18 cellular contexts compared by ENCODE assay signal in the genomic region with DNA sequence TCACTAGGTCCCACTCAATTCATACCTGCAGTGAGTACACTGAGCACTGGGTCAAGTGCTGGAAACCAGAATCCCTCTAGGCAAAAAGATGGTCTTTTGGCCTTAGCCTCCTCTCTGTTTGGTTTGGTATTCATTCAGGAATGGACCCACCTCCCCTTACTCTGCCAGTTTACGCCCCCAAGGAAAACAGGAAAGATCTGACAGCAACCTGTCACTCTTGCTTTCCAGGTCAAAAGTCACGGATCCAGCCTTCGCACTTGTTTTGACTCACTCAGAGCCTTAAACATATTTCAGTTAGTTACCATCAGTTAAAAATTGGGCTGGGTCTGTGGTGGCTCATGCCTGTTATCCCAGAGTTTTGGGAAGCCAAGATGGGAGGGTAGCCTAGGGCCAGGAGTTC.
"Had no signal": no experiment of that assay in that cellular context is flagged by ENCODE, and none has a peak within 500 bp of the region (broad histone marks: within the 10 kb centered on the region; RNA-seq: fewer than 3 reads in every experiment).

No MANE protein-coding gene starts in this region.

- H3K27ac ChIP-seq: epithelial cell of prostate, lower lobe of right lung, SJCRH30, upper lobe of right lung had no signal

- ATAC-seq: activated CD8-positive, alpha-beta T cell treated with anti-CD3 and anti-CD28 coated beads for 36 hours; activated T-helper 17 cell treated with anti-CD3 and anti-CD28 coated beads, Interleukin-2, amount 50 U/mL, for 72 hours; lower lobe of right lung; upper lobe of right lung had no signal

- DNase-seq: activated CD4-positive, alpha-beta T cell treated with anti-CD3 and anti-CD28 coated beads, Interleukin-2, amount 10 ng/mL, durations not matched to agents 24 days and 14 days; activated CD8-positive, alpha-beta T cell treated with anti-CD3 and anti-CD28 coated beads for 36 hours; activated naive CD4-positive, alpha-beta T cell; activated naive CD8-positive, alpha-beta T cell treated with anti-CD3 and anti-CD28 coated beads for 36 hours; activated T-cell treated with anti-CD3 and anti-CD28 coated beads, Interleukin-2, amount 50 U/mL, for 1 hour; amygdala; caudate nucleus; dorsolateral prefrontal cortex; endodermal cell; lower lobe of right lung; midbrain; SJCRH30; stimulated activated naive CD4-positive, alpha-beta T cell; substantia nigra; T1000; upper lobe of right lung had no signal

- H3K27me3 ChIP-seq: dorsolateral prefrontal cortex, SJCRH30, upper lobe of right lung had no signal

- H3K4me3 ChIP-seq: dorsolateral prefrontal cortex, lower lobe of right lung, SJCRH30, upper lobe of right lung had no signal

- H3K9me3 ChIP-seq: lower lobe of right lung, SJCRH30, upper lobe of right lung had no signal
